In the genomic region with DNA sequence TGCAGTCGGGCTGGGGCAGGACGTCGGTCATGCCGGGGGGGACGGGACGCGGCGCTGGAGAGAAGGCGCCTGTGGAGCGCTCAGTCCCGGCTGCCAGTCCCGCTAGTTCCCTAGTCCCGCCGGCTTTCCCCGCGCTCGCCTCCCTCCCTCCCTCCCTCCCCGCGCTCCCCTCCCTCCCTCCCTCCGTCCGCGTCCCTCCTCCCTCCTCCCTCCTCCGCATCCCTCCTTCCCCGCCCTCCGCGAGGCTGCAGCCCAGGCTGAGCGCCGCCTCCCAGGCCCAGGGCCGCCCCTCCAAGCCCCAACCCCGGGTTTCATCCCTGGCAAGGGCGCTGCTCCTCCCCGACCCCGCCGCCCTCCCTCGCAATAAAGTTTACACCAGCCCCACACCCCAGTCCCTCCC, we compare ENCODE assay signal across 10 cellular contexts. TPM values are rescaled to one million over a fixed set of nuclear protein-coding genes. Genes with fewer than 3 reads are reported as not detected.
A peak's percentile ranks its signal among the peaks of the same experiment; 100 is the strongest.
DNase-seq lines count a peak whose midpoint lies in the region; ATAC-seq, FAIRE-seq and TF ChIP-seq lines count a peak whose summit lies in the region.
"Had no signal": no experiment of that assay in that cellular context is flagged by ENCODE, and none has a peak within 500 bp of the region (broad histone marks: within the 10 kb centered on the region; RNA-seq: fewer than 3 reads in every experiment).

No MANE protein-coding gene starts in this region.

- H3K27me3 ChIP-seq in lower lobe of right lung (ENCODE audit: low read depth): no peaks in the 10 kb centered on the region
- no peaks in the 10 kb centered on the region for H3K27me3 ChIP-seq in tibial artery
- H3K27me3 ChIP-seq in small intestine (ENCODE audit: control insufficient read depth in 2 of 2, insufficient read depth in 2 of 2, low read length in 2 of 2): no peaks in the 10 kb centered on the region

- H3K4me1 ChIP-seq in lower lobe of right lung (peaks cover 9% of the 10 kb centered on the region), tibial artery (peaks cover 3 to 58% (median 47%) of the 10 kb centered on the region in 4 donors), small intestine (ENCODE audit: control insufficient read depth in 2 of 2, insufficient read depth in 1 of 2, low read depth in 1 of 2, low read length in 1 of 2) (no peaks in the 10 kb centered on the region)

- no peak overlapping the region for H3K4me3 ChIP-seq in fibroblast of pulmonary artery (replicated peaks; ENCODE audit: low read depth, low read length)
- peak overlapping the region; percentile 44 for H3K4me3 ChIP-seq in lower lobe of right lung
- H3K4me3 ChIP-seq in tibial artery: peak overlapping the region; percentile 65 to 70
- H3K4me3 ChIP-seq in small intestine (ENCODE audit: low read depth in 1 of 2, low read length in 2 of 2): no peak overlapping the region

- no peak for FAIRE-seq in small intestine (lab: Jason Lieb, UNC)

- H3K9me3 ChIP-seq in lower lobe of right lung (no peaks in the 10 kb centered on the region), tibial artery (no peaks in the 10 kb centered on the region), small intestine (ENCODE audit: control insufficient read depth, low read depth) (no peaks in the 10 kb centered on the region)

- intact Hi-C loops in lower lobe of right lung (cut with DNase I): no loop called here
- intact Hi-C loops in tibial artery (cut with DNase I; ENCODE audit: low total_unique reads): no loop called here

- WGBS in small intestine, 3 donors: 51 to 85% (median 55%) methylated on average over 6 to 30 of the region's 35 CpGs

- peak; percentile 34 to 45 for ATAC-seq in lower lobe of right lung
- no peak for ATAC-seq in GM21576 (IDR thresholded peaks at IDR 0.05; ENCODE audit: unreplicated experiment)
- no peak for ATAC-seq in GM21381 (IDR thresholded peaks at IDR 0.05; ENCODE audit: unreplicated experiment)
- ATAC-seq in HG03442 (IDR thresholded peaks at IDR 0.05; ENCODE audit: unreplicated experiment): no peak

- H3K27ac ChIP-seq in VCaP: peak overlapping the region; percentile 79; the same call in 1 of the 2 replicates
- H3K27ac ChIP-seq in lower lobe of right lung: peak overlapping the region; percentile 68
- peak overlapping the region; percentile 75 to 82 for H3K27ac ChIP-seq in tibial artery
- no peak overlapping the region for H3K27ac ChIP-seq in small intestine (ENCODE audit: low read depth in 1 of 2, low read length in 1 of 2)

- TF ChIP-seq CTCF in VCaP (conservative IDR thresholded peaks at IDR 0.05) (no peak), fibroblast of pulmonary artery (IDR thresholded peaks at IDR 0.05; ENCODE audit: low read length, missing control alignments) (no peak), lower lobe of right lung (IDR thresholded peaks at IDR 0.05) (no peak), tibial artery (IDR thresholded peaks at IDR 0.05) (no peak)

- peak; percentile 54 for DNase-seq in fibroblast of pulmonary artery (ENCODE audit: low read depth)
- no peak for DNase-seq in lower lobe of right lung
- peak in 1 of 2 donors; percentile 89 for DNase-seq in tibial artery
- no peak for DNase-seq in small intestine
- DNase-seq: amniotic stem cell, NCI-H2171 treated with DMSO at 0.1 percent for 48 hours had no signal

- H3K36me3 ChIP-seq in lower lobe of right lung (peaks cover 43% of the 10 kb centered on the region), tibial artery (peaks cover 0 to 32% (median 5%) of the 10 kb centered on the region in 3 donors), small intestine (ENCODE audit: control insufficient read depth in 2 of 2, insufficient read depth in 2 of 2, low read length in 2 of 2) (peaks cover 4 to 11% of the 10 kb centered on the region in 2 donors)

RNA-seq across cellular contexts. Expression of a gene that starts 34.8 kb away (rescaled TPM):
- total RNA-seq in lower lobe of right lung: 9.1 TPM
- 1 to 10 TPM; 6.9 to 8.5 (median 7.6) TPM for polyA plus RNA-seq in small intestine

RNA-seq across cellular contexts. Expression of a gene that starts 52.1 kb away (rescaled TPM):
- 42.6 TPM for total RNA-seq in lower lobe of right lung
- polyA plus RNA-seq in small intestine: 10 to 100 TPM in 1 of 3 donors, 1 to 10 TPM in 2; 2.2 to 12.5 (median 6.2) TPM

Comparison
In these comparisons a context has a peak if more than half of its experiments do, and no peak if none do; other contexts are left out.
1. H3K27ac ChIP-seq: peak in VCaP (single experiment), lower lobe of right lung (single experiment) and tibial artery (2 of 2); none in small intestine (0 of 2).
2. H3K4me3 ChIP-seq: peak in lower lobe of right lung (single experiment) and tibial artery (2 of 2); none in fibroblast of pulmonary artery (single experiment) and small intestine (0 of 2).
3. ATAC-seq: peak in lower lobe of right lung (2 of 2); none in GM21576 (single experiment), GM21381 (single experiment) and HG03442 (single experiment).